In the genomic region with DNA sequence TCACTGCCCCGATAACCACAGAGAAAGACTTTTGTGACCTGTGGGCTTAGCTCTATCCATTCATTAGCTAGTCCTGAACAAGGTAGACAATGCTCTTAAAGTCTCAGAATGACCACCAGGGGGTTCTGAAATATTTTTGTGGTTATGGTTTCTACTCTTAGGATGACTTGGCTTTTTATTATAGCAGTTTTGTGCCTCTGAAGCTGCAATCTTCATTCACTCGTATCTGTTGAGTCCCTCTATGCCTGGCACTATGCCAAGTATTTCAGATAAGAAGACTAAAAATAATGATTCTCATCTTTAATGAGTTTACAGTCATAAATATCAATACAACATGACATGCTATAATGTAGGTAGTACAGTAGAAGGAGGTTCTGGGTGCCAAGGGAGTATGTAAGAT, we compare ENCODE assay signal across 8 cellular contexts.
DNase-seq lines count a peak whose midpoint lies in the region; ATAC-seq, FAIRE-seq and TF ChIP-seq lines count a peak whose summit lies in the region.

No MANE protein-coding gene starts in this region.

- no peaks in the 10 kb centered on the region for H3K9me3 ChIP-seq in endodermal cell (ENCODE audit: control insufficient read depth, low read length)
- H3K9me3 ChIP-seq in sigmoid colon: no peaks in the 10 kb centered on the region

- H3K27ac ChIP-seq in endodermal cell (ENCODE audit: low read depth, low read length) (no peak overlapping the region), sigmoid colon (no peak overlapping the region)

- H3K9me3 Mint-ChIP-seq in endodermal cell: no peaks in the 10 kb centered on the region
- no peaks in the 10 kb centered on the region for H3K9me3 Mint-ChIP-seq in activated CD4-positive, alpha-beta T cell treated with anti-CD3 and anti-CD28 coated beads, Interleukin-2, amount 10 ng/mL, durations not matched to agents 7 days and 5 days

- CTCF ChIA-PET in activated CD4-positive, alpha-beta T cell treated with anti-CD3 and anti-CD28 coated beads, Interleukin-2, amount 10 ng/mL, durations not matched to agents 7 days and 5 days (lab: Charles Lee): no interaction called here

- DNase-seq in GM13976 (ENCODE audit: low spot score): peak; percentile 44
- peak; percentile 2 for DNase-seq in HTR-8/SVneo (ENCODE audit: insufficient read length, low spot score)
- DNase-seq in endodermal cell: no peak
- no peak for DNase-seq in sigmoid colon
- no peak for DNase-seq in posterior cingulate gyrus
- DNase-seq in activated CD4-positive, alpha-beta T cell treated with anti-CD3 and anti-CD28 coated beads, Interleukin-2, amount 10 ng/mL, durations not matched to agents 7 days and 5 days: no peak
- no peak for DNase-seq in NK-92 treated with Interleukin-12 subunit alpha and Interleukin-12 subunit beta, amount 100 ng/mL, for 24 hours (lab: John Stamatoyannopoulos, UW)

- intact Hi-C loops in sigmoid colon (cut with DNase I) (no loop called here), posterior cingulate gyrus (cut with DNase I) (no loop called here)

- no peak overlapping the region for H3K27ac Mint-ChIP-seq in endodermal cell
- H3K27ac Mint-ChIP-seq in activated CD4-positive, alpha-beta T cell treated with anti-CD3 and anti-CD28 coated beads, Interleukin-2, amount 10 ng/mL, durations not matched to agents 7 days and 5 days: no peak overlapping the region

- H3K36me3 Mint-ChIP-seq in endodermal cell (ENCODE audit: low read depth): no peaks in the 10 kb centered on the region
- H3K36me3 Mint-ChIP-seq in activated CD4-positive, alpha-beta T cell treated with anti-CD3 and anti-CD28 coated beads, Interleukin-2, amount 10 ng/mL, durations not matched to agents 7 days and 5 days (ENCODE audit: low read depth): no peaks in the 10 kb centered on the region

- H3K4me3 ChIP-seq in endodermal cell (ENCODE audit: low read length) (no peak overlapping the region), sigmoid colon (no peak overlapping the region)

- no peak for FAIRE-seq in HTR-8/SVneo (lab: Jason Lieb, UNC)

- no peak overlapping the region for H3K4me3 Mint-ChIP-seq in endodermal cell
- no peak overlapping the region for H3K4me3 Mint-ChIP-seq in activated CD4-positive, alpha-beta T cell treated with anti-CD3 and anti-CD28 coated beads, Interleukin-2, amount 10 ng/mL, durations not matched to agents 7 days and 5 days

- TF ChIP-seq CTCF in GM13976 (IDR thresholded peaks at IDR 0.05; ENCODE audit: borderline replicate concordance, control extremely low read depth, extremely low read depth, insufficient read depth, missing control alignments) (no peak), endodermal cell (conservative IDR thresholded peaks at IDR 0.05) (peak; percentile 53), sigmoid colon (IDR thresholded peaks at IDR 0.05) (no peak)

- ATAC-seq in GM21717 (IDR thresholded peaks at IDR 0.05; ENCODE audit: unreplicated experiment): peak; percentile 97

- in situ Hi-C loops in GM13976 (cut with MboI; ENCODE audit: low sequenced_read_pairs, unreplicated experiment): no loop called here

- H3K4me1 ChIP-seq in endodermal cell (ENCODE audit: control insufficient read depth, insufficient read depth, low read length) (no peaks in the 10 kb centered on the region), sigmoid colon (no peaks in the 10 kb centered on the region)

- no peak for TF ChIP-seq POLR2A in sigmoid colon (IDR thresholded peaks at IDR 0.05)

- no peak for TF ChIP-seq EP300 in sigmoid colon (IDR thresholded peaks at IDR 0.05)

- H3K9ac ChIP-seq in endodermal cell (ENCODE audit: extremely low read depth, low read length, poor library complexity, severe bottlenecking): no peak overlapping the region

- no peaks in the 10 kb centered on the region for H3K36me3 ChIP-seq in endodermal cell (ENCODE audit: control insufficient read depth, insufficient read depth, low read length)
- no peaks in the 10 kb centered on the region for H3K36me3 ChIP-seq in sigmoid colon

- WGBS in endodermal cell (ENCODE audit: insufficient coverage in 1 of 2, insufficient read length in 1 of 2), 2 experiments: 94 to 98% methylated on average over 2 of the region's 2 CpGs
- WGBS in sigmoid colon, 2 donors: 60 to 78% methylated on average over 2 of the region's 2 CpGs

- H3K27me3 ChIP-seq in endodermal cell (ENCODE audit: control insufficient read depth, insufficient read depth, low read length, poor library complexity, severe bottlenecking): no peaks in the 10 kb centered on the region
- no peaks in the 10 kb centered on the region for H3K27me3 ChIP-seq in sigmoid colon

- POLR2A ChIA-PET in activated CD4-positive, alpha-beta T cell treated with anti-CD3 and anti-CD28 coated beads, Interleukin-2, amount 10 ng/mL, durations not matched to agents 7 days and 5 days (lab: Charles Lee): no interaction called here

- peaks cover 1% of the 10 kb centered on the region for H3K4me1 Mint-ChIP-seq in endodermal cell
- no peaks in the 10 kb centered on the region for H3K4me1 Mint-ChIP-seq in activated CD4-positive, alpha-beta T cell treated with anti-CD3 and anti-CD28 coated beads, Interleukin-2, amount 10 ng/mL, durations not matched to agents 7 days and 5 days

- no peaks in the 10 kb centered on the region for H3K27me3 Mint-ChIP-seq in endodermal cell (ENCODE audit: insufficient read depth)
- H3K27me3 Mint-ChIP-seq in activated CD4-positive, alpha-beta T cell treated with anti-CD3 and anti-CD28 coated beads, Interleukin-2, amount 10 ng/mL, durations not matched to agents 7 days and 5 days: no peaks in the 10 kb centered on the region

Comparison
In these comparisons a context has a peak if more than half of its experiments do, and no peak if none do; other contexts are left out.
1. DNase-seq: peak in GM13976 (single experiment) and HTR-8/SVneo (single experiment); none in endodermal cell (single experiment), sigmoid colon (single experiment), posterior cingulate gyrus (0 of 10), activated CD4-positive, alpha-beta T cell treated with anti-CD3 and anti-CD28 coated beads, Interleukin-2, amount 10 ng/mL, durations not matched to agents 7 days and 5 days (single experiment) and NK-92 treated with Interleukin-12 subunit alpha and Interleukin-12 subunit beta, amount 100 ng/mL, for 24 hours (single experiment).